Comparison of ENCODE assay signal across 2 cellular contexts in genomic region chr19:19103167-19103566, GRCh38.
TF ChIP-seq lines count a peak whose summit lies in the region.

No MANE protein-coding gene starts in this region.

TF ChIP-seq in HCT116, 20 proteins besides CTCF, POLR2A, EP300 and RAD21:
- no peak for TF ChIP-seq POLR2AphosphoS5 (IDR thresholded peaks at IDR 0.05; ENCODE audit: low read depth, low read length)
- peak; percentile 56 for TF ChIP-seq MAX (IDR thresholded peaks at IDR 0.05)
- TF ChIP-seq SP1 (IDR thresholded peaks at IDR 0.05; ENCODE audit: low read depth): peak; percentile 24; the same call in 1 of the 2 replicates
- TF ChIP-seq CEBPB (IDR thresholded peaks at IDR 0.05; ENCODE audit: low read depth): no peak
- TF ChIP-seq FOSL1 (IDR thresholded peaks at IDR 0.05; ENCODE audit: low read depth): no peak; the same call in 1 of the 2 replicates

TF ChIP-seq in K562, 482 proteins besides CTCF, POLR2A, EP300 and RAD21:
- TF ChIP-seq ASH1L (IDR thresholded peaks at IDR 0.05; ENCODE audit: borderline replicate concordance, low read depth, partially characterized antibody): no peak
- TF ChIP-seq E4F1 (CRISPR knock-in tag; IDR thresholded peaks at IDR 0.05; ENCODE audit: borderline replicate concordance): no peak
- no peak for TF ChIP-seq ZNF592 (IDR thresholded peaks at IDR 0.05)
- TF ChIP-seq ELF2 (CRISPR knock-in tag; IDR thresholded peaks at IDR 0.05): no peak
- no peak for TF ChIP-seq SOX6 (IDR thresholded peaks at IDR 0.05)
- TF ChIP-seq ZNF740 (CRISPR knock-in tag; IDR thresholded peaks at IDR 0.05): no peak
- no peak for TF ChIP-seq ZNF740 (tag; IDR thresholded peaks at IDR 0.05)
